Comparison of ENCODE assay signal across 11 cellular contexts in the genomic region with DNA sequence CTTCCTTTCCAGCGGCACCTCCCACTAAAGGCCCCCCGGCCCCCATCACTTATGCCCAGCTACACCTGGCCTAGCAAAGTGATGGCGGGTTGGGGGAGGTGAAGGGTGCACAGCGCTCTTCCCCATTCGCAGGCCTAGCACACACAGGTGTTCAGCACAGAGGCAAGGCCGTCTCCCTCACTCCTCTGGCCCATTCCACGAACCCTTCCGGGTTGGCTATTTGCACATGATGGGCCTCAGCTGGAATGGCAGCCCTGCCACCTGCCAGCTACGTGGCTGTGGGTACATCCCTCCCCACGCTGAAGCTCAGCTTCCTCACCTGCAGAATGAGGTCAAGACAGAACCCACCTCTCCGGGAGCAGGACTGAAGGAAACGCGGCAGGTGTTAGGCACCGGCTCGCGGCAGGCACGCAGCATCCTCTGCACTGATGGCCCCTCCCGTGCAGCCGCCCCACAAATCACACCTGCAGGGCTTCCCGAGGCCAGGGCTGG. TPM values are rescaled to one million over a fixed set of nuclear protein-coding genes. Genes with fewer than 3 reads are reported as not detected.
DNase-seq lines count a peak whose midpoint lies in the region; ATAC-seq and TF ChIP-seq lines count a peak whose summit lies in the region.
"Had no signal": no experiment of that assay in that cellular context is flagged by ENCODE, and none has a peak within 500 bp of the region (broad histone marks: within the 10 kb centered on the region; RNA-seq: fewer than 3 reads in every experiment).

No MANE protein-coding gene starts in this region.

- no peaks in the 10 kb centered on the region for H3K9me3 Mint-ChIP-seq in stimulated activated naive CD8-positive, alpha-beta T cell treated with anti-CD3 and anti-CD28 coated beads, Interleukin-15, amount 100 ng/mL, for 72 hours
- H3K9me3 Mint-ChIP-seq: HFFc6 had no signal

- peak overlapping the region in 1 of 2 donors; percentile 68 for H3K4me3 Mint-ChIP-seq in stimulated activated naive CD8-positive, alpha-beta T cell treated with anti-CD3 and anti-CD28 coated beads, Interleukin-15, amount 100 ng/mL, for 72 hours
- H3K4me3 Mint-ChIP-seq: HFFc6 had no signal

- H3K9me3 ChIP-seq in OCI-LY7 (ENCODE audit: low read length): no peaks in the 10 kb centered on the region
- H3K9me3 ChIP-seq: thoracic aorta had no signal

- BruUV-seq in OCI-LY7 (replicated peaks; lab: Mats Ljungman, UMichigan): no TSS peak

- H3K4me2 ChIP-seq in OCI-LY7 (ENCODE audit: low read length): peak overlapping the region; percentile 84

- H4K20me1 ChIP-seq in OCI-LY7 (ENCODE audit: insufficient read depth, low read length): peaks cover 16% of the 10 kb centered on the region

- H3K27ac Mint-ChIP-seq in stimulated activated naive CD8-positive, alpha-beta T cell treated with anti-CD3 and anti-CD28 coated beads, Interleukin-15, amount 100 ng/mL, for 72 hours: peak overlapping the region; percentile 58 to 74
- H3K27ac Mint-ChIP-seq: HFFc6 had no signal

- TF ChIP-seq CTCF in OCI-LY7 (conservative IDR thresholded peaks at IDR 0.05; ENCODE audit: low read length): no peak

- POLR2A ChIA-PET in OCI-LY7 (lab: Charles Lee): interaction anchor here (0.8 to 1.3 kb wide), 3 partner anchors 10 to 27 kb away, joined by 5 to 6 read pairs (median 5); no protein-coding TSS in a partner anchor

- CTCF ChIA-PET in OCI-LY7 (lab: Charles Lee; ENCODE audit: unreplicated experiment): interaction anchor here (0.6 to 1.9 kb wide), 3 partner anchors 26 to 27 kb away, joined by 3 to 6 read pairs (median 3); no protein-coding TSS in a partner anchor

- intact Hi-C loops in OCI-LY7 (cut with micrococcal nuclease; ENCODE audit: unreplicated experiment) (loop anchor here (1.0 to 10.0 kb wide), 2 partner anchors 27 to 71 kb away; a partner anchor contains a TSS), cardiac septum (cut with DNase I) (no loop called here)

- H3K4me1 Mint-ChIP-seq in stimulated activated naive CD8-positive, alpha-beta T cell treated with anti-CD3 and anti-CD28 coated beads, Interleukin-15, amount 100 ng/mL, for 72 hours: peaks cover 68% of the 10 kb centered on the region

- H3K4me1 ChIP-seq in OCI-LY7 (ENCODE audit: insufficient read depth, low read length, poor library complexity, severe bottlenecking): peaks cover 80% of the 10 kb centered on the region

- peak; percentile 22 for DNase-seq in NCI-H510A treated with DMSO at 0.1 percent for 48 hours (lab: John Stamatoyannopoulos, UW)
- DNase-seq in NCI-H510A (lab: John Stamatoyannopoulos, UW): no peak
- DNase-seq in OCI-LY7 (ENCODE audit: low spot score): peak; percentile 75
- no peak for DNase-seq in stimulated activated naive CD8-positive, alpha-beta T cell treated with anti-CD3 and anti-CD28 coated beads, Interleukin-15, amount 100 ng/mL, for 72 hours
- no peak for DNase-seq in NCI-H1092 treated with DMSO at 0.1 percent for 48 hours (lab: John Stamatoyannopoulos, UW)
- DNase-seq in cardiac septum (ENCODE audit: low spot score): no peak
- DNase-seq: effector CD4-positive, alpha-beta T cell; HFFc6 had no signal

- no peak overlapping the region for H2AFZ ChIP-seq in OCI-LY7 (ENCODE audit: low read length)

- peaks cover 61% of the 10 kb centered on the region for H3K79me2 ChIP-seq in OCI-LY7 (ENCODE audit: insufficient read depth, low read depth, low read length)

- peak overlapping the region; percentile 91 for H3K27ac ChIP-seq in OCI-LY7 (ENCODE audit: low read depth, low read length, poor library complexity, severe bottlenecking)
- H3K27ac ChIP-seq: thoracic aorta had no signal

- no peaks in the 10 kb centered on the region for H3K9me2 ChIP-seq in OCI-LY7 (ENCODE audit: insufficient read depth, low read length)

- H3K27me3 Mint-ChIP-seq in stimulated activated naive CD8-positive, alpha-beta T cell treated with anti-CD3 and anti-CD28 coated beads, Interleukin-15, amount 100 ng/mL, for 72 hours: no peaks in the 10 kb centered on the region

- ATAC-seq in HG03045 (IDR thresholded peaks at IDR 0.05; ENCODE audit: unreplicated experiment) (peak; percentile 2), HG02884 (IDR thresholded peaks at IDR 0.05; ENCODE audit: unreplicated experiment) (no peak)
- ATAC-seq in stimulated activated naive CD8-positive, alpha-beta T cell treated with anti-CD3 and anti-CD28 coated beads, Interleukin-15, amount 100 ng/mL, for 72 hours: no peak

- H3K4me3 ChIP-seq in OCI-LY7 (ENCODE audit: low read depth, low read length, poor library complexity, severe bottlenecking): peak overlapping the region; percentile 61
- H3K4me3 ChIP-seq: thoracic aorta had no signal

- H3K36me3 ChIP-seq in OCI-LY7 (ENCODE audit: insufficient read depth, low read length): peaks cover 57% of the 10 kb centered on the region
- H3K36me3 ChIP-seq: thoracic aorta had no signal

RNA-seq across cellular contexts. Expression of a gene that starts 4.8 kb away (rescaled TPM):
- total RNA-seq in OCI-LY7 (2014; rRNA removed; shearing (Covaris generic)): 55.1 and 80.7 TPM in 2 replicates
- total RNA-seq in OCI-LY7 (2022) (85.3 and 93.9 TPM in 2 replicates), cardiac septum (21.6 TPM)

RNA-seq across cellular contexts. Expression of a gene that starts 48.9 kb away (rescaled TPM):
- total RNA-seq in OCI-LY7 (2014; rRNA removed; shearing (Covaris generic)): not detected in 2 replicates
- total RNA-seq in OCI-LY7 (2022): not detected in 2 replicates
- total RNA-seq in cardiac septum: 0.40 TPM
- total RNA-seq: HFFc6, thoracic aorta had no signal

Comparison
In these comparisons a context has a peak if more than half of its experiments do, and no peak if none do; other contexts are left out.
1. DNase-seq: peak in NCI-H510A treated with DMSO at 0.1 percent for 48 hours (single experiment) and OCI-LY7 (single experiment); none in NCI-H510A (single experiment), stimulated activated naive CD8-positive, alpha-beta T cell treated with anti-CD3 and anti-CD28 coated beads, Interleukin-15, amount 100 ng/mL, for 72 hours (0 of 2), NCI-H1092 treated with DMSO at 0.1 percent for 48 hours (single experiment) and cardiac septum (single experiment).